Comparison of ENCODE assay signal across 14 cellular contexts in genomic region chr4:150007512-150007911, GRCh38.
DNase-seq lines count a peak whose midpoint lies in the region; ATAC-seq and TF ChIP-seq lines count a peak whose summit lies in the region.
"Had no signal": no experiment of that assay in that cellular context is flagged by ENCODE, and none has a peak within 500 bp of the region (broad histone marks: within the 10 kb centered on the region; RNA-seq: fewer than 3 reads in every experiment).

No MANE protein-coding gene starts in this region.

- CTCF ChIA-PET in AG04449 (lab: Yijun Ruan, JAX) = interaction anchor here (0.8 to 10.8 kb wide), 11 partner anchors 10 to 859 kb away, joined by 3 to 136 read pairs (median 4); no protein-coding TSS in a partner anchor
- CTCF ChIA-PET in HCT116 (lab: Charles Lee) = interaction anchor here (1.6 kb wide), 2 partner anchors 202 to 235 kb away, joined by 6 to 8 read pairs; no protein-coding TSS in a partner anchor

- no peak overlapping the region for H3K9ac ChIP-seq in HCT116 (ENCODE audit: low read length)

- BruUV-seq in HCT116 (replicated peaks; lab: Mats Ljungman, UMichigan) = no TSS peak

- no peak overlapping the region for H3K27ac ChIP-seq in HCT116 (ENCODE audit: low read depth, low read length)

- RAD21 ChIA-PET in HCT116 (lab: Charles Lee; ENCODE audit: low non-redundant PET in 1 of 2, low total read pairs in 2 of 2, uncharacterized antibody in 2 of 2, unreplicated experiment in 2 of 2) = no interaction called here

- H4K20me1 ChIP-seq in HCT116 (ENCODE audit: insufficient read depth) = no peaks in the 10 kb centered on the region

- H3K27me3 Mint-ChIP-seq in stimulated activated naive B cell treated with anti-CD40 and anti-IgM and Interleukin-4, amounts not matched to agents 10 μg/mL and 1 μg/mL and 100 μg/mL, for 72 hours = no peaks in the 10 kb centered on the region
- H3K27me3 Mint-ChIP-seq: type B pancreatic cell had no signal

- H3K4me1 ChIP-seq in HCT116 (ENCODE audit: control insufficient read depth in 1 of 2, insufficient read depth in 2 of 2, low read length in 2 of 2) = peaks cover 0 to 8% of the 10 kb centered on the region in 2 experiments; a peak in 2 of 4 replicates

- DNase-seq in AG04449 (ENCODE audit: low read depth, low spot score) (peak; percentile 65), HCT116 (ENCODE audit: low read depth, low spot score) (peak; percentile 13), amniotic epithelial cell (ENCODE audit: low read depth) (peak; percentile 51), kidney tubule cell (ENCODE audit: low spot score) (peak; percentile 97), medulla oblongata (ENCODE audit: extremely low spot score) (no peak), NCI-H128 (lab: John Stamatoyannopoulos, UW; ENCODE audit: unreplicated experiment) (no peak)
- DNase-seq in stimulated activated naive B cell treated with anti-CD40 and anti-IgM and Interleukin-4, amounts not matched to agents 10 μg/mL and 1 μg/mL and 100 μg/mL, for 72 hours = no peak
- DNase-seq: activated naive CD4-positive, alpha-beta T cell treated with anti-CD3 and anti-CD28 coated beads for 36 hours; DND-41; stimulated activated CD4-positive, alpha-beta T cell treated with anti-CD3 and anti-CD28 coated beads, Interleukin-15, amount 100 ng/mL, for 24 hours had no signal

- TF ChIP-seq RAD21 in HCT116 (IDR thresholded peaks at IDR 0.05; ENCODE audit: low read depth) = no peak

- no peaks in the 10 kb centered on the region for H3K36me3 Mint-ChIP-seq in stimulated activated naive B cell treated with anti-CD40 and anti-IgM and Interleukin-4, amounts not matched to agents 10 μg/mL and 1 μg/mL and 100 μg/mL, for 72 hours
- H3K36me3 Mint-ChIP-seq: type B pancreatic cell, WTC11 had no signal

- H3K9me2 ChIP-seq in HCT116 (ENCODE audit: insufficient read depth) = no peaks in the 10 kb centered on the region; the same call in 1 of the 2 replicates

- no peak for TF ChIP-seq POLR2A in HCT116 (IDR thresholded peaks at IDR 0.05; ENCODE audit: borderline replicate concordance, extremely low read depth, insufficient read depth, insufficient read length)

- POLR2A ChIA-PET in AG04449 (lab: Yijun Ruan, JAX) (interaction anchor here (1.5 to 2.3 kb wide), 2 partner anchors 71 to 217 kb away, joined by 6 to 9 read pairs; partner anchors contain the start of gene DCLK2), HCT116 (lab: Charles Lee) (interaction anchor here (0.6 to 0.7 kb wide), 2 partner anchors 45 to 983 kb away, joined by 3 read pairs; no protein-coding TSS in a partner anchor)

- no peak overlapping the region for H3K27ac Mint-ChIP-seq in stimulated activated naive B cell treated with anti-CD40 and anti-IgM and Interleukin-4, amounts not matched to agents 10 μg/mL and 1 μg/mL and 100 μg/mL, for 72 hours
- H3K27ac Mint-ChIP-seq: activated naive CD4-positive, alpha-beta T cell treated with anti-CD3 and anti-CD28 coated beads for 36 hours; B cell; type B pancreatic cell; WTC11 had no signal

- no peak overlapping the region for H3K4me3 ChIP-seq in AG04449 (ENCODE audit: low read depth, low read length)
- no peak overlapping the region for H3K4me3 ChIP-seq in HCT116 (replicated peaks in 1 of 2; ENCODE audit: low read depth in 1 of 2, low read length in 2 of 2)

- no peaks in the 10 kb centered on the region for H3K36me3 ChIP-seq in HCT116 (ENCODE audit: control insufficient read depth in 1 of 2, insufficient read depth in 2 of 2, low read length in 2 of 2)

- peak overlapping the region; percentile 64 for H2AFZ ChIP-seq in HCT116 (ENCODE audit: low read depth, low read length, poor library complexity, severe bottlenecking)

- H3K4me2 ChIP-seq in HCT116 (ENCODE audit: low read length) = peak overlapping the region; percentile 11; the same call in 1 of the 2 replicates

- intact Hi-C loops in HCT116 (cut with micrococcal nuclease) = no loop called here

- H3K79me2 ChIP-seq in HCT116 (ENCODE audit: insufficient read depth, low read length) = no peaks in the 10 kb centered on the region

- no peaks in the 10 kb centered on the region for H3K27me3 ChIP-seq in HCT116 (ENCODE audit: insufficient read depth, low read length)

- peak; percentile 51; the same call in 1 of the 2 replicates for ATAC-seq in HCT116
- no peak for ATAC-seq in HG02588 (IDR thresholded peaks at IDR 0.05; ENCODE audit: unreplicated experiment)
- ATAC-seq in stimulated activated naive B cell treated with anti-CD40 and anti-IgM and Interleukin-4, amounts not matched to agents 10 μg/mL and 1 μg/mL and 100 μg/mL, for 72 hours (replicated peaks) = no peak
- ATAC-seq: WTC11 had no signal

- H3K9me3 ChIP-seq in HCT116 (ENCODE audit: control insufficient read depth in 1 of 2, insufficient read depth in 1 of 2, low read depth in 1 of 2, low read length in 2 of 2) = no peaks in the 10 kb centered on the region

- H3K4me3 Mint-ChIP-seq in stimulated activated naive B cell treated with anti-CD40 and anti-IgM and Interleukin-4, amounts not matched to agents 10 μg/mL and 1 μg/mL and 100 μg/mL, for 72 hours = no peak overlapping the region
- H3K4me3 Mint-ChIP-seq: activated naive CD4-positive, alpha-beta T cell treated with anti-CD3 and anti-CD28 coated beads for 36 hours; B cell; type B pancreatic cell; WTC11 had no signal

- TF ChIP-seq CTCF in AG04449 (IDR thresholded peaks at IDR 0.05; ENCODE audit: insufficient read depth, low read length, missing control alignments) (no peak), HCT116 (IDR thresholded peaks at IDR 0.05 in 2 of 3, conservative IDR thresholded peaks at IDR 0.05 in 1 of 3; ENCODE audit: borderline replicate concordance in 1 of 3, insufficient read depth in 1 of 3, low read depth in 2 of 3, low read length in 2 of 3) (no peak)

- H3K9me3 Mint-ChIP-seq in stimulated activated naive B cell treated with anti-CD40 and anti-IgM and Interleukin-4, amounts not matched to agents 10 μg/mL and 1 μg/mL and 100 μg/mL, for 72 hours = no peaks in the 10 kb centered on the region
- H3K9me3 Mint-ChIP-seq: activated naive CD4-positive, alpha-beta T cell treated with anti-CD3 and anti-CD28 coated beads for 36 hours; type B pancreatic cell; WTC11 had no signal

- no peaks in the 10 kb centered on the region for H3K4me1 Mint-ChIP-seq in stimulated activated naive B cell treated with anti-CD40 and anti-IgM and Interleukin-4, amounts not matched to agents 10 μg/mL and 1 μg/mL and 100 μg/mL, for 72 hours

TF ChIP-seq in HCT116, 20 proteins besides CTCF, POLR2A, EP300 and RAD21:
- no peak for TF ChIP-seq POLR2AphosphoS5 (IDR thresholded peaks at IDR 0.05; ENCODE audit: low read depth, low read length)
- 0 out of 2 replicates have a peak, but pooled peaks have one; percentile 10 for TF ChIP-seq SP1 (IDR thresholded peaks at IDR 0.05; ENCODE audit: low read depth)
- TF ChIP-seq TCF7L2 (IDR thresholded peaks at IDR 0.05; ENCODE audit: borderline replicate concordance, extremely low read depth, insufficient read depth, insufficient read length) = no peak
- TF ChIP-seq MAX (IDR thresholded peaks at IDR 0.05) = no peak
TF ChIP-seq in HCT116: peak in this region for 1.

Comparison
In these comparisons a context has a peak if more than half of its experiments do, and no peak if none do; other contexts are left out.
1. DNase-seq: peak in AG04449 (single experiment), HCT116 (single experiment), amniotic epithelial cell (single experiment) and kidney tubule cell (single experiment); none in medulla oblongata (single experiment), NCI-H128 (single experiment) and stimulated activated naive B cell treated with anti-CD40 and anti-IgM and Interleukin-4, amounts not matched to agents 10 μg/mL and 1 μg/mL and 100 μg/mL, for 72 hours (single experiment).